ENCODE assay signal across 1 cellular context in the genomic region with DNA sequence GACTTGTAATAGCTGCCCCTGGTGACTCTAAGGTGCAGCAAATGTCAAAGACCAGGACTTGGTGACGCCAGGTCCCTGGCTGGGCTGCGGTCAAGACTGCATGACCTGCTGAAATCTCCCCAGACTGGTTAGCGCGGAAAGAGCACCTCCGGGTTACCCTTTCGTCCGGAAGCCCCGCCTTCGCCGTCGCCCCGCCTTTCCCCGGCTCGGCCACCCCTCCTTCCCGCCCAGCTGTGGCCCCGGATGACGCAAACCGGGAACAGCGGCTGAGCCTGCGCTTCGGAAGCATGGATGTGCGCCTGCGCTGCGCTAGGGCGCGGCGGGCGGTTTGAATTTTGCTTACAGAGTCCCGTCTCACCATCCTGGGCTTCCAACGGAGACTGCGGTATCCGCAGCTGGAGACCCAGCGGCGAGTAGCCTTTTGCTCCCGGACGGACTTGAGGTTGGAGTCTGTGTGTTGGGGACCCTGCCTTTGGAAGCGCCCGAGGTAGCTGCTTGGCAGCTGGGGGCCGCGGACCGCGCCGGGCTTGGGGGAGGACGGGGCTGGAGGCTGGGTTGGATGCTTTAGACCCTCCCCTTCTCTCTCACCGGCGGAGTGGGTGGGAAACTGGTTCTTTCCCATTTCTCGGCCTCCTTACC.
TF ChIP-seq lines count a peak whose summit lies in the region.

A gene with protein sequence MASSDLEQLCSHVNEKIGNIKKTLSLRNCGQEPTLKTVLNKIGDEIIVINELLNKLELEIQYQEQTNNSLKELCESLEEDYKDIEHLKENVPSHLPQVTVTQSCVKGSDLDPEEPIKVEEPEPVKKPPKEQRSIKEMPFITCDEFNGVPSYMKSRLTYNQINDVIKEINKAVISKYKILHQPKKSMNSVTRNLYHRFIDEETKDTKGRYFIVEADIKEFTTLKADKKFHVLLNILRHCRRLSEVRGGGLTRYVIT (plus strand): TSS at position 294 of the 639 bp plus-strand sequence. CDS start 785 bp downstream, outside the sequence.

TF ChIP-seq in HepG2, 621 proteins besides CTCF, POLR2A, EP300 and RAD21 (continued from another document and continues in another):
- TF ChIP-seq ZNF275 (CRISPR knock-in tag; IDR thresholded peaks at IDR 0.05; ENCODE audit: borderline replicate concordance) = no peak
- no peak for TF ChIP-seq GZF1 (CRISPR knock-in tag; IDR thresholded peaks at IDR 0.05)
- TF ChIP-seq HNF4A (CRISPR knock-in tag; IDR thresholded peaks at IDR 0.05) = no peak
- TF ChIP-seq SP4 (CRISPR knock-in tag; IDR thresholded peaks at IDR 0.05) = peak; percentile 85
- TF ChIP-seq MAZ (IDR thresholded peaks at IDR 0.05; ENCODE audit: borderline replicate concordance, low read depth, low read length) = 0 out of 2 replicates have a peak, but pooled peaks have one; percentile 17
- TF ChIP-seq MAZ (CRISPR knock-in tag; IDR thresholded peaks at IDR 0.05; ENCODE audit: low read depth) = peak; percentile 33; the same call in 1 of the 2 replicates
- TF ChIP-seq ZNF703 (CRISPR knock-in tag; IDR thresholded peaks at IDR 0.05; ENCODE audit: borderline replicate concordance) = no peak
- peak; percentile 62 for TF ChIP-seq GABPA (IDR thresholded peaks at IDR 0.05; ENCODE audit: low read depth, low read length)
- peak; percentile 87 for TF ChIP-seq GABPA (CRISPR knock-in tag; IDR thresholded peaks at IDR 0.05; ENCODE audit: low read depth)
- peak; percentile 38; the same call in 1 of the 2 replicates for TF ChIP-seq HCFC1 (IDR thresholded peaks at IDR 0.05; ENCODE audit: low read depth, low read length)
- no peak for TF ChIP-seq SRSF4 (IDR thresholded peaks at IDR 0.05; ENCODE audit: low read depth, low read length, poor library complexity, severe bottlenecking)
- TF ChIP-seq NFYC (CRISPR knock-in tag; IDR thresholded peaks at IDR 0.05) = no peak
- no peak for TF ChIP-seq TEAD2 (CRISPR knock-in tag; IDR thresholded peaks at IDR 0.05)
- TF ChIP-seq TFE3 (CRISPR knock-in tag; IDR thresholded peaks at IDR 0.05) = no peak
- TF ChIP-seq CHCHD3 (CRISPR knock-in tag; IDR thresholded peaks at IDR 0.05) = 0 out of 2 replicates have a peak, but pooled peaks have one; percentile 32
- no peak for TF ChIP-seq ZNF180 (CRISPR knock-in tag; IDR thresholded peaks at IDR 0.05; ENCODE audit: borderline replicate concordance, low read depth)
- no peak for TF ChIP-seq FLYWCH1 (CRISPR knock-in tag; IDR thresholded peaks at IDR 0.05)
- TF ChIP-seq TGIF2 (CRISPR knock-in tag; IDR thresholded peaks at IDR 0.05) = peak; percentile 85; the same call in 1 of the 2 replicates
- no peak for TF ChIP-seq ZNF546 (CRISPR knock-in tag; conservative IDR thresholded peaks at IDR 0.05)
- no peak; the same call in 1 of the 2 replicates for TF ChIP-seq ZMAT3 (CRISPR knock-in tag; conservative IDR thresholded peaks at IDR 0.05)
- TF ChIP-seq, protein P1, sequence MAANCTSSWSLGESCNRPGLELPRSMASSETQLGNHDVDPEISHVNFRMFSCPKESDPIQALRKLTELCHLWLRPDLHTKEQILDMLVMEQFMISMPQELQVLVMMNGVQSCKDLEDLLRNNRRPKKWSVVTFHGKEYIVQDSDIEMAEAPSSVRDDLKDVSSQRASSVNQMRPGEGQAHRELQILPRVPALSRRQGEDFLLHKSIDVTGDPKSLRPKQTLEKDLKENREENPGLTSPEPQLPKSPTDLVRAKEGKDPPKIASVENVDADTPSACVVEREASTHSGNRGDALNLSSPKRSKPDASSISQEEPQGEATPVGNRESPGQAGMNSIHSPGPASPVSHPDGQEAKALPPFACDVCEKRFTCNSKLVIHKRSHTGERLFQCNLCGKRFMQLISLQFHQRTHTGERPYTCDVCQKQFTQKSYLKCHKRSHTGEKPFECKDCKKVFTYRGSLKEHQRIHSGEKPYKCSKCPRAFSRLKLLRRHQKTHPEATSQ (CRISPR knock-in tag; IDR thresholded peaks at IDR 0.05; ENCODE audit: borderline replicate concordance) = no peak
- TF ChIP-seq DNMT1 (CRISPR knock-in tag; IDR thresholded peaks at IDR 0.05) = no peak
- TF ChIP-seq CEBPG (CRISPR knock-in tag; IDR thresholded peaks at IDR 0.05) = peak; percentile 96
- TF ChIP-seq ARID3A (IDR thresholded peaks at IDR 0.05; ENCODE audit: low read depth, low read length) = no peak; the same call in 1 of the 2 replicates
- no peak for TF ChIP-seq ATAD3A (CRISPR knock-in tag; IDR thresholded peaks at IDR 0.05)
- TF ChIP-seq NR2F6 (IDR thresholded peaks at IDR 0.05) = no peak
- no peak for TF ChIP-seq NR2F6 (CRISPR knock-in tag; IDR thresholded peaks at IDR 0.05)
- no peak for TF ChIP-seq ZNF326 (CRISPR knock-in tag; IDR thresholded peaks at IDR 0.05; ENCODE audit: borderline replicate concordance)
- TF ChIP-seq ZNF329 (CRISPR knock-in tag; IDR thresholded peaks at IDR 0.05; ENCODE audit: low read depth) = no peak
- TF ChIP-seq ZNF333 (CRISPR knock-in tag; IDR thresholded peaks at IDR 0.05; ENCODE audit: borderline replicate concordance) = no peak
- TF ChIP-seq, protein P2, sequence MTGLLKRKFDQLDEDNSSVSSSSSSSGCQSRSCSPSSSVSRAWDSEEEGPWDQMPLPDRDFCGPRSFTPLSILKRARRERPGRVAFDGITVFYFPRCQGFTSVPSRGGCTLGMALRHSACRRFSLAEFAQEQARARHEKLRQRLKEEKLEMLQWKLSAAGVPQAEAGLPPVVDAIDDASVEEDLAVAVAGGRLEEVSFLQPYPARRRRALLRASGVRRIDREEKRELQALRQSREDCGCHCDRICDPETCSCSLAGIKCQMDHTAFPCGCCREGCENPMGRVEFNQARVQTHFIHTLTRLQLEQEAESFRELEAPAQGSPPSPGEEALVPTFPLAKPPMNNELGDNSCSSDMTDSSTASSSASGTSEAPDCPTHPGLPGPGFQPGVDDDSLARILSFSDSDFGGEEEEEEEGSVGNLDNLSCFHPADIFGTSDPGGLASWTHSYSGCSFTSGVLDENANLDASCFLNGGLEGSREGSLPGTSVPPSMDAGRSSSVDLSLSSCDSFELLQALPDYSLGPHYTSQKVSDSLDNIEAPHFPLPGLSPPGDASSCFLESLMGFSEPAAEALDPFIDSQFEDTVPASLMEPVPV (CRISPR knock-in tag; IDR thresholded peaks at IDR 0.05) = peak; percentile 24; the same call in 1 of the 2 replicates
- TF ChIP-seq ZNF430 (CRISPR knock-in tag; IDR thresholded peaks at IDR 0.05) = 0 out of 2 replicates have a peak, but pooled peaks have one; percentile 83
- no peak for TF ChIP-seq ZNF746 (CRISPR knock-in tag; IDR thresholded peaks at IDR 0.05)
- no peak for TF ChIP-seq KLF12 (CRISPR knock-in tag; IDR thresholded peaks at IDR 0.05; ENCODE audit: borderline replicate concordance)
- TF ChIP-seq ZNF253 (CRISPR knock-in tag; IDR thresholded peaks at IDR 0.05; ENCODE audit: borderline replicate concordance) = 0 out of 2 replicates have a peak, but pooled peaks have one; percentile 27
- no peak for TF ChIP-seq ZNF20 (CRISPR knock-in tag; IDR thresholded peaks at IDR 0.05)
- no peak; the same call in 1 of the 2 replicates for TF ChIP-seq ZSCAN31 (CRISPR knock-in tag; IDR thresholded peaks at IDR 0.05; ENCODE audit: low read depth)
- TF ChIP-seq, protein P3, sequence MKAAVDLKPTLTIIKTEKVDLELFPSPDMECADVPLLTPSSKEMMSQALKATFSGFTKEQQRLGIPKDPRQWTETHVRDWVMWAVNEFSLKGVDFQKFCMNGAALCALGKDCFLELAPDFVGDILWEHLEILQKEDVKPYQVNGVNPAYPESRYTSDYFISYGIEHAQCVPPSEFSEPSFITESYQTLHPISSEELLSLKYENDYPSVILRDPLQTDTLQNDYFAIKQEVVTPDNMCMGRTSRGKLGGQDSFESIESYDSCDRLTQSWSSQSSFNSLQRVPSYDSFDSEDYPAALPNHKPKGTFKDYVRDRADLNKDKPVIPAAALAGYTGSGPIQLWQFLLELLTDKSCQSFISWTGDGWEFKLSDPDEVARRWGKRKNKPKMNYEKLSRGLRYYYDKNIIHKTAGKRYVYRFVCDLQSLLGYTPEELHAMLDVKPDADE (CRISPR knock-in tag; IDR thresholded peaks at IDR 0.05) = no peak
- TF ChIP-seq ZNF841 (CRISPR knock-in tag; IDR thresholded peaks at IDR 0.05; ENCODE audit: borderline replicate concordance) = no peak
- no peak for TF ChIP-seq SP1 (IDR thresholded peaks at IDR 0.05)
- TF ChIP-seq SP1 (CRISPR knock-in tag; IDR thresholded peaks at IDR 0.05) = peak; percentile 81
- TF ChIP-seq, protein P4, sequence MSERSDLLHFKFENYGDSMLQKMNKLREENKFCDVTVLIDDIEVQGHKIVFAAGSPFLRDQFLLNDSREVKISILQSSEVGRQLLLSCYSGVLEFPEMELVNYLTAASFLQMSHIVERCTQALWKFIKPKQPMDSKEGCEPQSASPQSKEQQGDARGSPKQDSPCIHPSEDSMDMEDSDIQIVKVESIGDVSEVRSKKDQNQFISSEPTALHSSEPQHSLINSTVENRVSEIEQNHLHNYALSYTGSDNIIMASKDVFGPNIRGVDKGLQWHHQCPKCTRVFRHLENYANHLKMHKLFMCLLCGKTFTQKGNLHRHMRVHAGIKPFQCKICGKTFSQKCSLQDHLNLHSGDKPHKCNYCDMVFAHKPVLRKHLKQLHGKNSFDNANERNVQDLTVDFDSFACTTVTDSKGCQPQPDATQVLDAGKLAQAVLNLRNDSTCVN (CRISPR knock-in tag; IDR thresholded peaks at IDR 0.05; ENCODE audit: borderline replicate concordance) = peak; percentile 29; the same call in 1 of the 2 replicates
- TF ChIP-seq, protein P5, sequence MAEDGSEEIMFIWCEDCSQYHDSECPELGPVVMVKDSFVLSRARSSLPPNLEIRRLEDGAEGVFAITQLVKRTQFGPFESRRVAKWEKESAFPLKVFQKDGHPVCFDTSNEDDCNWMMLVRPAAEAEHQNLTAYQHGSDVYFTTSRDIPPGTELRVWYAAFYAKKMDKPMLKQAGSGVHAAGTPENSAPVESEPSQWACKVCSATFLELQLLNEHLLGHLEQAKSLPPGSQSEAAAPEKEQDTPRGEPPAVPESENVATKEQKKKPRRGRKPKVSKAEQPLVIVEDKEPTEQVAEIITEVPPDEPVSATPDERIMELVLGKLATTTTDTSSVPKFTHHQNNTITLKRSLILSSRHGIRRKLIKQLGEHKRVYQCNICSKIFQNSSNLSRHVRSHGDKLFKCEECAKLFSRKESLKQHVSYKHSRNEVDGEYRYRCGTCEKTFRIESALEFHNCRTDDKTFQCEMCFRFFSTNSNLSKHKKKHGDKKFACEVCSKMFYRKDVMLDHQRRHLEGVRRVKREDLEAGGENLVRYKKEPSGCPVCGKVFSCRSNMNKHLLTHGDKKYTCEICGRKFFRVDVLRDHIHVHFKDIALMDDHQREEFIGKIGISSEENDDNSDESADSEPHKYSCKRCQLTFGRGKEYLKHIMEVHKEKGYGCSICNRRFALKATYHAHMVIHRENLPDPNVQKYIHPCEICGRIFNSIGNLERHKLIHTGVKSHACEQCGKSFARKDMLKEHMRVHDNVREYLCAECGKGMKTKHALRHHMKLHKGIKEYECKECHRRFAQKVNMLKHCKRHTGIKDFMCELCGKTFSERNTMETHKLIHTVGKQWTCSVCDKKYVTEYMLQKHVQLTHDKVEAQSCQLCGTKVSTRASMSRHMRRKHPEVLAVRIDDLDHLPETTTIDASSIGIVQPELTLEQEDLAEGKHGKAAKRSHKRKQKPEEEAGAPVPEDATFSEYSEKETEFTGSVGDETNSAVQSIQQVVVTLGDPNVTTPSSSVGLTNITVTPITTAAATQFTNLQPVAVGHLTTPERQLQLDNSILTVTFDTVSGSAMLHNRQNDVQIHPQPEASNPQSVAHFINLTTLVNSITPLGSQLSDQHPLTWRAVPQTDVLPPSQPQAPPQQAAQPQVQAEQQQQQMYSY (CRISPR knock-in tag; IDR thresholded peaks at IDR 0.05) = no peak
